Comparison of ENCODE assay signal across 10 cellular contexts in genomic region chr20:37383229-37383989, GRCh38. TPM values are rescaled to one million over a fixed set of nuclear protein-coding genes. Genes with fewer than 3 reads are reported as not detected.
DNase-seq lines count a peak whose midpoint lies in the region; ATAC-seq and TF ChIP-seq lines count a peak whose summit lies in the region.
"Had no signal": no experiment of that assay in that cellular context is flagged by ENCODE, and none has a peak within 500 bp of the region (broad histone marks: within the 10 kb centered on the region; RNA-seq: fewer than 3 reads in every experiment).

No MANE protein-coding gene starts in this region.

- no peaks in the 10 kb centered on the region for H3K9me3 ChIP-seq in CD8-positive, alpha-beta T cell (ENCODE audit: low read length)
- H3K9me3 ChIP-seq in mammary epithelial cell (replicated peaks; ENCODE audit: insufficient read depth, low read length) = no peaks in the 10 kb centered on the region
- no peaks in the 10 kb centered on the region for H3K9me3 ChIP-seq in neuronal stem cell (replicated peaks in 1 of 2; ENCODE audit: control insufficient read depth in 2 of 2, insufficient read depth in 1 of 2, low read depth in 1 of 2, low read length in 2 of 2)
- H3K9me3 ChIP-seq: SJCRH30 had no signal

- H3K9ac ChIP-seq in mammary epithelial cell (ENCODE audit: insufficient read depth, low read length) (no peak overlapping the region), neuronal stem cell (ENCODE audit: low read depth, low read length, poor library complexity) (no peak overlapping the region)

- peaks cover 3% of the 10 kb centered on the region for H3K27me3 Mint-ChIP-seq in CD8-positive, alpha-beta T cell (ENCODE audit: low read depth)
- no peaks in the 10 kb centered on the region for H3K27me3 Mint-ChIP-seq in IgD-negative memory B cell

- no peak overlapping the region for H3K4me2 ChIP-seq in mammary epithelial cell (ENCODE audit: insufficient read depth, low read depth, low read length)
- H3K4me2 ChIP-seq in neuronal stem cell (ENCODE audit: insufficient read depth, low read length, poor library complexity, severe bottlenecking) = no peak overlapping the region

- dilution Hi-C loops in mammary epithelial cell (cut with HindIII; ENCODE audit: low sequenced_read_pairs) = no loop called here

- no peak overlapping the region for H2BK15ac ChIP-seq in neuronal stem cell (ENCODE audit: low read length)

- H3K79me1 ChIP-seq in neuronal stem cell (ENCODE audit: low read depth, low read length) = peaks cover 24% of the 10 kb centered on the region

- peaks cover 22% of the 10 kb centered on the region for H3K79me2 ChIP-seq in mammary epithelial cell (ENCODE audit: insufficient read depth, low read length)

- peak overlapping the region; percentile 29 for H2AK5ac ChIP-seq in neuronal stem cell (ENCODE audit: low read depth, low read length)

- H3K27ac Mint-ChIP-seq in CD8-positive, alpha-beta T cell = no peak overlapping the region
- H3K27ac Mint-ChIP-seq in IgD-negative memory B cell = peak overlapping the region in 2 of 3 donors; percentile 2 to 82

- no peaks in the 10 kb centered on the region for H3K27me3 ChIP-seq in CD8-positive, alpha-beta T cell (ENCODE audit: insufficient read depth, low read length)
- H3K27me3 ChIP-seq in mammary epithelial cell (ENCODE audit: insufficient read depth, low read length) (no peaks in the 10 kb centered on the region), neuronal stem cell (ENCODE audit: control insufficient read depth in 3 of 3, insufficient read depth in 3 of 3, low read depth in 1 of 3, low read length in 3 of 3) (no peaks in the 10 kb centered on the region)
- H3K27me3 ChIP-seq: SJCRH30 had no signal

- H4K91ac ChIP-seq in neuronal stem cell (ENCODE audit: low read depth, low read length, poor library complexity) = no peak overlapping the region

- H3K9me3 Mint-ChIP-seq in CD8-positive, alpha-beta T cell = no peaks in the 10 kb centered on the region
- no peaks in the 10 kb centered on the region for H3K9me3 Mint-ChIP-seq in IgD-negative memory B cell
- H3K9me3 Mint-ChIP-seq: neural crest cell had no signal

- no peaks in the 10 kb centered on the region for H3K36me3 ChIP-seq in CD8-positive, alpha-beta T cell (ENCODE audit: insufficient read depth, low read length)
- H3K36me3 ChIP-seq in mammary epithelial cell (ENCODE audit: insufficient read depth, low read length) (peaks cover 6% of the 10 kb centered on the region), neuronal stem cell (replicated peaks in 1 of 2; ENCODE audit: control insufficient read depth in 2 of 2, insufficient read depth in 2 of 2, low read length in 2 of 2) (peaks cover 27 to 53% of the 10 kb centered on the region in 2 donors)
- H3K36me3 ChIP-seq: SJCRH30 had no signal

- H3K27ac ChIP-seq in CD8-positive, alpha-beta T cell (ENCODE audit: low read depth, low read length) = no peak overlapping the region
- H3K27ac ChIP-seq in mammary epithelial cell (ENCODE audit: insufficient read depth, low read depth, low read length) (no peak overlapping the region), neuronal stem cell (replicated peaks; ENCODE audit: low read length) (no peak overlapping the region)
- H3K27ac ChIP-seq: SJCRH30 had no signal

- H3K36me3 Mint-ChIP-seq in CD8-positive, alpha-beta T cell = no peaks in the 10 kb centered on the region
- no peaks in the 10 kb centered on the region for H3K36me3 Mint-ChIP-seq in IgD-negative memory B cell

- H2AFZ ChIP-seq in mammary epithelial cell (ENCODE audit: low read depth, low read length) (no peak overlapping the region), neuronal stem cell (ENCODE audit: low read length) (no peak overlapping the region)

- peak overlapping the region; percentile 19 for H2BK12ac ChIP-seq in neuronal stem cell (ENCODE audit: low read length)

- H3K4me1 Mint-ChIP-seq in CD8-positive, alpha-beta T cell (ENCODE audit: low read depth) = peaks cover 8% of the 10 kb centered on the region
- peaks cover 6 to 30% (median 18%) of the 10 kb centered on the region in 3 donors for H3K4me1 Mint-ChIP-seq in IgD-negative memory B cell

- BruUV-seq in mammary epithelial cell (replicated peaks; lab: Mats Ljungman, UMichigan) = no TSS peak

- no peak overlapping the region for H3K4me3 ChIP-seq in CD8-positive, alpha-beta T cell (ENCODE audit: low read depth, low read length)
- H3K4me3 ChIP-seq in mammary epithelial cell (replicated peaks in 1 of 3; ENCODE audit: insufficient read depth in 1 of 3, low read depth in 2 of 3, low read length in 3 of 3) (no peak overlapping the region), neuronal stem cell (ENCODE audit: low read length in 2 of 2) (no peak overlapping the region)
- H3K4me3 ChIP-seq: SJCRH30 had no signal

- WGBS in mammary epithelial cell (ENCODE audit: low coverage, missing lambda C conversion rate) = 83% methylated on average over 16 of the region's 25 CpGs
- WGBS in neuronal stem cell (ENCODE audit: extremely low coverage in 2 of 2, insufficient read length in 2 of 2, insufficient replicate concordance in 1 of 2), 2 donors = no CpG with 5 or more reads among the region's 25 CpGs

- no peak overlapping the region for H3K18ac ChIP-seq in neuronal stem cell (ENCODE audit: low read length)

- intact Hi-C loops in CD8-positive, alpha-beta T cell (cut with DNase I, micrococcal nuclease) = no loop called here
- intact Hi-C loops in mammary epithelial cell (cut with micrococcal nuclease) = loop anchor here (2.0 to 5.0 kb wide), 3 partner anchors 36 to 144 kb away; partner anchors contain the start of genes BLCAP and SRC

- no peak overlapping the region for H4K8ac ChIP-seq in neuronal stem cell (ENCODE audit: low read depth, low read length)

- no peak for TF ChIP-seq CTCF in CD8-positive, alpha-beta T cell (IDR thresholded peaks at IDR 0.05)
- TF ChIP-seq CTCF in mammary epithelial cell (conservative IDR thresholded peaks at IDR 0.05 in 1 of 2, IDR thresholded peaks at IDR 0.05 in 1 of 2; ENCODE audit: extremely low read depth in 1 of 2, insufficient read depth in 1 of 2, low read depth in 1 of 2, low read length in 2 of 2) = no peak

- H4K20me1 ChIP-seq in mammary epithelial cell (ENCODE audit: insufficient read depth, low read length) = no peaks in the 10 kb centered on the region

- no peak overlapping the region for H3K14ac ChIP-seq in neuronal stem cell (ENCODE audit: low read length)

- peak overlapping the region; percentile 67 for H3K4me3 Mint-ChIP-seq in CD8-positive, alpha-beta T cell
- H3K4me3 Mint-ChIP-seq in IgD-negative memory B cell = peak overlapping the region; percentile 6 to 92 (median 74)
- H3K4me3 Mint-ChIP-seq: neural crest cell had no signal

- in situ Hi-C loops in mammary epithelial cell (cut with MboI; ENCODE audit: low sequenced_read_pairs in 2 of 2) = loop anchor here in 1 of 2 donors (10.0 kb wide), 1 partner anchor 99 kb away; the partner anchor contains the start of gene MANBAL

- H2BK5ac ChIP-seq in neuronal stem cell (ENCODE audit: low read length) = no peak overlapping the region

- H2BK120ac ChIP-seq in neuronal stem cell (ENCODE audit: low read depth, low read length) = no peak overlapping the region

- CTCF ChIA-PET in CD8-positive, alpha-beta T cell (lab: Charles Lee) = interaction anchor here (0.6 to 3.7 kb wide), 6 partner anchors 12 to 766 kb away, joined by 4 to 20 read pairs (median 8); no protein-coding TSS in a partner anchor
- CTCF ChIA-PET in mammary epithelial cell (lab: Charles Lee; ENCODE audit: low non-redundant PET) = no interaction called here

- H3K4ac ChIP-seq in neuronal stem cell (ENCODE audit: low read length) = no peak overlapping the region

- H3K4me1 ChIP-seq in CD8-positive, alpha-beta T cell (ENCODE audit: insufficient read depth, low read length) = peaks cover 5% of the 10 kb centered on the region
- H3K4me1 ChIP-seq in mammary epithelial cell (ENCODE audit: insufficient read depth, low read length) (peaks cover 8% of the 10 kb centered on the region), neuronal stem cell (ENCODE audit: control insufficient read depth in 2 of 2, insufficient read depth in 1 of 2, low read depth in 1 of 2, low read length in 2 of 2) (peaks cover 0 to 3% of the 10 kb centered on the region in 2 donors)
- H3K4me1 ChIP-seq: SJCRH30 had no signal

- peak overlapping the region; percentile 28 for H3K23ac ChIP-seq in neuronal stem cell (ENCODE audit: low read depth, low read length, poor library complexity)

- POLR2A ChIA-PET in CD8-positive, alpha-beta T cell (lab: Charles Lee) = interaction anchor here (0.6 kb wide), 1 partner anchor 567 kb away, joined by 3 read pairs; no protein-coding TSS in a partner anchor

- ATAC-seq in CD8-positive, alpha-beta T cell = no peak
- no peak for ATAC-seq in GM19455 (IDR thresholded peaks at IDR 0.05; ENCODE audit: unreplicated experiment)

- no peak for DNase-seq in CD8-positive, alpha-beta T cell
- DNase-seq in mammary epithelial cell (peak; percentile 52), neuronal stem cell (ENCODE audit: low spot score) (no peak), iPS-NIHi11 (ENCODE audit: low spot score) (no peak), NCI-H69 (lab: John Stamatoyannopoulos, UW) (no peak), COLO829 (ENCODE audit: low spot score) (no peak)
- DNase-seq: SJCRH30 had no signal

RNA-seq across cellular contexts. Expression of gene SRC, which starts 37.5 kb away (rescaled TPM):
- total RNA-seq in CD8-positive, alpha-beta T cell = 1 to 10 TPM in 1 of 2 experiments, under 1 TPM in 1; 0.84 to 2.3 TPM
- polyA plus RNA-seq in IgD-negative memory B cell = 2.3 TPM
- total RNA-seq in mammary epithelial cell = 10 to 100 TPM; 52.7 to 60.2 TPM
- polyA plus RNA-seq in mammary epithelial cell = 39.3 TPM
- polyA minus RNA-seq in mammary epithelial cell = 54.6 TPM
- polyA plus RNA-seq in neuronal stem cell (2013, experiment 1 of 2) = 32.2 TPM
- 33.5 TPM for polyA plus RNA-seq in neuronal stem cell (2013, experiment 2 of 2)

Comparison
In these comparisons a context has a peak if more than half of its experiments do, and no peak if none do; other contexts are left out.
1. RNA of gene SRC, which starts 37.5 kb away (total RNA-seq): 52.7 to 60.2 TPM in mammary epithelial cell; 0.84 to 2.3 TPM in CD8-positive, alpha-beta T cell; every median in the first group is over 10 times any median in the second.